Comparison of ENCODE assay signal across 1 cellular context in the genomic region with DNA sequence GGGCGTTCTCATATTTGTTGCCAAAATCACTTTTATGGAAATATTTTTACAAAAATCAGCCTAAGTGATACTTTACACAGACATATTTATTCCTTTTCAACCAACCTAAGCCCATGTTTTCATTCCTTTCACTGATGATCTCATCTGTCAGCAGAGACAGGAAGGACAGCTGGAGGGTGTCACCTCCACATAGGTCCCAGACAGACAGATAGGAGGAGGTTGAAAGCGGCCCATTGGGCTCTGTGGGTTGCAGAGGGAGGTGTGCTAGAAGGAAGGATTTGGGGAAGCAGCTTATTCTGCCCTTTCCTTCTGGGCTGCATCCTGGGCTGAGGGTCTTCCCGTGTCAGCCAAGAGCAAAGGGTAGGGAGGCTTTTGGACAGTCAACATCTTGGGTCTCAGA.
TF ChIP-seq lines count a peak whose summit lies in the region.

No MANE protein-coding gene starts in this region.

TF ChIP-seq in H1, 55 proteins besides CTCF, POLR2A, EP300 and RAD21 (continued from another document):
- TF ChIP-seq KDM4A (IDR thresholded peaks at IDR 0.05; ENCODE audit: low read depth, low read length, severe bottlenecking) (no peak), TBP (IDR thresholded peaks at IDR 0.05; ENCODE audit: low read depth, low read length) (no peak), CHD2 (IDR thresholded peaks at IDR 0.05; ENCODE audit: low read length) (no peak), POU5F1 (IDR thresholded peaks at IDR 0.05; ENCODE audit: low read depth, low read length) (no peak), PHF8 (conservative IDR thresholded peaks at IDR 0.05; ENCODE audit: low read depth, low read length) (no peak), JUN (IDR thresholded peaks at IDR 0.05; ENCODE audit: low read depth, low read length) (no peak), MAFK (IDR thresholded peaks at IDR 0.05; ENCODE audit: low read depth, low read length) (no peak), CEBPB (IDR thresholded peaks at IDR 0.05; ENCODE audit: low read depth, low read length) (no peak), KDM1A (IDR thresholded peaks at IDR 0.05; ENCODE audit: borderline replicate concordance, low read length) (no peak), TAF1 (IDR thresholded peaks at IDR 0.05; ENCODE audit: low read depth, low read length) (no peak), FOSL1 (IDR thresholded peaks at IDR 0.05; ENCODE audit: insufficient read depth, low read depth, low read length) (no peak), CBX8 (IDR thresholded peaks at IDR 0.05; ENCODE audit: borderline replicate concordance, low read depth, low read length) (no peak), SRF (IDR thresholded peaks at IDR 0.05; ENCODE audit: low read depth, low read length) (no peak)
- TF ChIP-seq, protein P1, sequence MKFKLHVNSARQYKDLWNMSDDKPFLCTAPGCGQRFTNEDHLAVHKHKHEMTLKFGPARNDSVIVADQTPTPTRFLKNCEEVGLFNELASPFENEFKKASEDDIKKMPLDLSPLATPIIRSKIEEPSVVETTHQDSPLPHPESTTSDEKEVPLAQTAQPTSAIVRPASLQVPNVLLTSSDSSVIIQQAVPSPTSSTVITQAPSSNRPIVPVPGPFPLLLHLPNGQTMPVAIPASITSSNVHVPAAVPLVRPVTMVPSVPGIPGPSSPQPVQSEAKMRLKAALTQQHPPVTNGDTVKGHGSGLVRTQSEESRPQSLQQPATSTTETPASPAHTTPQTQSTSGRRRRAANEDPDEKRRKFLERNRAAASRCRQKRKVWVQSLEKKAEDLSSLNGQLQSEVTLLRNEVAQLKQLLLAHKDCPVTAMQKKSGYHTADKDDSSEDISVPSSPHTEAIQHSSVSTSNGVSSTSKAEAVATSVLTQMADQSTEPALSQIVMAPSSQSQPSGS (IDR thresholded peaks at IDR 0.05; ENCODE audit: low read length), result no peak
